Comparison of ENCODE assay signal across 14 cellular contexts in genomic region chr13:27038323-27038722, GRCh38.
A peak's percentile ranks its signal among the peaks of the same experiment; 100 is the strongest.
DNase-seq lines count a peak whose midpoint lies in the region; ATAC-seq and TF ChIP-seq lines count a peak whose summit lies in the region.
"Had no signal": no experiment of that assay in that cellular context is flagged by ENCODE, and none has a peak within 500 bp of the region (broad histone marks: within the 10 kb centered on the region; RNA-seq: fewer than 3 reads in every experiment).

No MANE protein-coding gene starts in this region.

- H3K27me3 Mint-ChIP-seq in stimulated activated naive CD8-positive, alpha-beta T cell treated with anti-CD3 and anti-CD28 coated beads, Interleukin-15, amount 100 ng/mL, for 72 hours, result peaks cover 34% of the 10 kb centered on the region

- H3K4me3 Mint-ChIP-seq in stimulated activated naive CD8-positive, alpha-beta T cell treated with anti-CD3 and anti-CD28 coated beads, Interleukin-15, amount 100 ng/mL, for 72 hours, result no peak overlapping the region
- H3K4me3 Mint-ChIP-seq: activated T-helper 17 cell treated with anti-CD3 and anti-CD28 coated beads, Interleukin-2, amount 50 U/mL, for 72 hours; CD8-positive, alpha-beta memory T cell; H9 had no signal

- no peak for ATAC-seq in stimulated activated naive CD8-positive, alpha-beta T cell treated with anti-CD3 and anti-CD28 coated beads, Interleukin-15, amount 100 ng/mL, for 72 hours
- ATAC-seq: activated T-helper 17 cell treated with anti-CD3 and anti-CD28 coated beads, Interleukin-2, amount 50 U/mL, for 72 hours had no signal

- no peak for TF ChIP-seq RAD21 in SK-N-SH (IDR thresholded peaks at IDR 0.05; ENCODE audit: low read length)

- WGBS in GM23248 (ENCODE audit: low coverage in 1 of 2, low lambda C conversion rate in 2 of 2, missing lambda C conversion rate in 2 of 2), 2 experiments, result 52 to 59% methylated on average over 5 of the region's 5 CpGs
- 77% methylated on average over 5 of the region's 5 CpGs for WGBS in SK-N-SH (ENCODE audit: low lambda C conversion rate)

- H3K9ac ChIP-seq in GM23248 (no peak overlapping the region), SK-N-SH (no peak overlapping the region)

- TF ChIP-seq CTCF in SK-N-SH (IDR thresholded peaks at IDR 0.05), result no peak

- no peaks in the 10 kb centered on the region for H3K79me2 ChIP-seq in GM23248 (ENCODE audit: insufficient read depth)
- H3K79me2 ChIP-seq in SK-N-SH (ENCODE audit: insufficient read depth), result no peaks in the 10 kb centered on the region

- H3K4me2 ChIP-seq in GM23248 (ENCODE audit: unreplicated experiment) (peak overlapping the region; percentile 20), SK-N-SH (no peak overlapping the region)

- H4K20me1 ChIP-seq in GM23248 (ENCODE audit: insufficient read depth), result no peaks in the 10 kb centered on the region
- no peaks in the 10 kb centered on the region for H4K20me1 ChIP-seq in SK-N-SH (ENCODE audit: insufficient read depth)

- H3K36me3 ChIP-seq in GM23248 (ENCODE audit: low read depth) (no peaks in the 10 kb centered on the region), SK-N-SH (replicated peaks in 1 of 2; ENCODE audit: control insufficient read depth in 1 of 2, insufficient read depth in 2 of 2, low read length in 1 of 2) (no peaks in the 10 kb centered on the region)

- H3K4me1 ChIP-seq in GM23248 (ENCODE audit: insufficient read depth), result peaks cover 38% of the 10 kb centered on the region
- H3K4me1 ChIP-seq in SK-N-SH (ENCODE audit: control insufficient read depth in 1 of 2, insufficient read depth in 2 of 2, low read depth in 1 of 2, low read length in 1 of 2), result peaks cover 4 to 15% of the 10 kb centered on the region in 2 experiments; a peak in 2 of 4 replicates

- no peaks in the 10 kb centered on the region for H3K9me3 Mint-ChIP-seq in stimulated activated naive CD8-positive, alpha-beta T cell treated with anti-CD3 and anti-CD28 coated beads, Interleukin-15, amount 100 ng/mL, for 72 hours
- H3K9me3 Mint-ChIP-seq: activated T-helper 17 cell treated with anti-CD3 and anti-CD28 coated beads, Interleukin-2, amount 50 U/mL, for 72 hours; H9 had no signal

- no peaks in the 10 kb centered on the region for H3K27me3 ChIP-seq in GM23248 (replicated peaks; ENCODE audit: insufficient read depth)
- H3K27me3 ChIP-seq in SK-N-SH (ENCODE audit: insufficient read depth), result no peaks in the 10 kb centered on the region

- DNase-seq in GM23248 (peak; percentile 87), SK-N-SH (no peak), fibroblast of peridontal ligament (ENCODE audit: extremely low read depth) (peak; percentile 61), renal cortical epithelial cell (ENCODE audit: low read depth) (peak; percentile 67), NCI-H524 (lab: John Stamatoyannopoulos, UW) (no peak), NCI-H2081 treated with DMSO at 0.1 percent for 48 hours (lab: John Stamatoyannopoulos, UW) (no peak), HuH-7.5 (ENCODE audit: low spot score) (no peak)
- DNase-seq in stimulated activated naive CD8-positive, alpha-beta T cell treated with anti-CD3 and anti-CD28 coated beads, Interleukin-15, amount 100 ng/mL, for 72 hours, result no peak
- DNase-seq: CD8-positive, alpha-beta memory T cell; H9; MV-4-11; NCI-H526 had no signal

- H3K4me1 Mint-ChIP-seq in stimulated activated naive CD8-positive, alpha-beta T cell treated with anti-CD3 and anti-CD28 coated beads, Interleukin-15, amount 100 ng/mL, for 72 hours, result peaks cover 21% of the 10 kb centered on the region

- H3F3A ChIP-seq in GM23248 (ENCODE audit: insufficient read depth) (peaks cover 15% of the 10 kb centered on the region), SK-N-SH (replicated peaks; ENCODE audit: insufficient read depth) (peaks cover 11% of the 10 kb centered on the region)

- no peak overlapping the region for H3K4me3 ChIP-seq in GM23248
- no peak overlapping the region for H3K4me3 ChIP-seq in SK-N-SH (ENCODE audit: low read depth in 2 of 2, low read length in 1 of 2)
- H3K4me3 ChIP-seq: skin epidermis had no signal

- no peaks in the 10 kb centered on the region for H3K9me2 ChIP-seq in GM23248 (ENCODE audit: insufficient read depth)
- no peaks in the 10 kb centered on the region for H3K9me2 ChIP-seq in SK-N-SH

- H2AFZ ChIP-seq in GM23248, result no peak overlapping the region
- no peak overlapping the region; the same call in 1 of the 2 replicates for H2AFZ ChIP-seq in SK-N-SH (ENCODE audit: low read depth)

- H3K27ac Mint-ChIP-seq in stimulated activated naive CD8-positive, alpha-beta T cell treated with anti-CD3 and anti-CD28 coated beads, Interleukin-15, amount 100 ng/mL, for 72 hours, result peak overlapping the region in 1 of 2 donors; percentile 29
- H3K27ac Mint-ChIP-seq: activated T-helper 17 cell treated with anti-CD3 and anti-CD28 coated beads, Interleukin-2, amount 50 U/mL, for 72 hours; CD8-positive, alpha-beta memory T cell; H9 had no signal

- POLR2A ChIA-PET in SK-N-SH (lab: Yijun Ruan, JAX), result no interaction called here

- H3K27ac ChIP-seq in GM23248 (no peak overlapping the region), SK-N-SH (ENCODE audit: low read depth in 2 of 2, low read length in 1 of 2) (no peak overlapping the region)
- H3K27ac ChIP-seq: skin epidermis had no signal

- no peak for TF ChIP-seq EP300 in SK-N-SH (IDR thresholded peaks at IDR 0.05; ENCODE audit: borderline replicate concordance in 1 of 2, low read depth in 1 of 2, low read length in 1 of 2)

- H3K9me3 ChIP-seq in GM23248 (ENCODE audit: low read depth) (no peaks in the 10 kb centered on the region), SK-N-SH (no peaks in the 10 kb centered on the region)

- in situ Hi-C loops in GM23248 (cut with MboI), result no loop called here

- CTCF ChIA-PET in SK-N-SH (lab: Yijun Ruan, JAX), result interaction anchor here (0.6 kb wide), 1 partner anchor 321 kb away, joined by 3 read pairs; no protein-coding TSS in a partner anchor

TF ChIP-seq in SK-N-SH, 30 proteins besides CTCF, POLR2A, EP300 and RAD21 (continues in another document):
- no peak for TF ChIP-seq EZH2phosphoT487 (IDR thresholded peaks at IDR 0.05; ENCODE audit: borderline replicate concordance, low read depth)
- TF ChIP-seq NRF1 (IDR thresholded peaks at IDR 0.05; ENCODE audit: low read depth, low read length), result no peak
- TF ChIP-seq ELF1 (IDR thresholded peaks at IDR 0.05), result no peak
- no peak for TF ChIP-seq FOXJ3 (CRISPR knock-in tag; IDR thresholded peaks at IDR 0.05)
- TF ChIP-seq, protein P1, sequence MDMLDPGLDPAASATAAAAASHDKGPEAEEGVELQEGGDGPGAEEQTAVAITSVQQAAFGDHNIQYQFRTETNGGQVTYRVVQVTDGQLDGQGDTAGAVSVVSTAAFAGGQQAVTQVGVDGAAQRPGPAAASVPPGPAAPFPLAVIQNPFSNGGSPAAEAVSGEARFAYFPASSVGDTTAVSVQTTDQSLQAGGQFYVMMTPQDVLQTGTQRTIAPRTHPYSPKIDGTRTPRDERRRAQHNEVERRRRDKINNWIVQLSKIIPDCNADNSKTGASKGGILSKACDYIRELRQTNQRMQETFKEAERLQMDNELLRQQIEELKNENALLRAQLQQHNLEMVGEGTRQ (IDR thresholded peaks at IDR 0.05; ENCODE audit: borderline replicate concordance, low read depth, low read length), result no peak
- 0 out of 2 replicates have a peak, but pooled peaks have one; percentile 28 for TF ChIP-seq NFIC (IDR thresholded peaks at IDR 0.05; ENCODE audit: borderline replicate concordance)
- TF ChIP-seq YY1 (IDR thresholded peaks at IDR 0.05; ENCODE audit: low read depth), result no peak
- no peak for TF ChIP-seq MEF2A (IDR thresholded peaks at IDR 0.05; ENCODE audit: borderline replicate concordance, low read depth)
- no peak for TF ChIP-seq RXRA (IDR thresholded peaks at IDR 0.05; ENCODE audit: borderline replicate concordance, low read depth)
- TF ChIP-seq RCOR1 (IDR thresholded peaks at IDR 0.05; ENCODE audit: low read length), result no peak
- TF ChIP-seq TCF12 (IDR thresholded peaks at IDR 0.05), result peak; percentile 21; the same call in 1 of the 2 replicates
- TF ChIP-seq IRF3 (IDR thresholded peaks at IDR 0.05; ENCODE audit: low read depth, low read length), result no peak
- no peak for TF ChIP-seq SIN3A (IDR thresholded peaks at IDR 0.05; ENCODE audit: borderline replicate concordance, low read depth, low read length)
- TF ChIP-seq CHD2 (IDR thresholded peaks at IDR 0.05; ENCODE audit: low read length, partially characterized antibody), result no peak
- TF ChIP-seq MXI1 (IDR thresholded peaks at IDR 0.05; ENCODE audit: low read depth, low read length), result no peak
- TF ChIP-seq, protein P2, sequence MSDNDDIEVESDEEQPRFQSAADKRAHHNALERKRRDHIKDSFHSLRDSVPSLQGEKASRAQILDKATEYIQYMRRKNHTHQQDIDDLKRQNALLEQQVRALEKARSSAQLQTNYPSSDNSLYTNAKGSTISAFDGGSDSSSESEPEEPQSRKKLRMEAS (IDR thresholded peaks at IDR 0.05; ENCODE audit: low read depth), result peak; percentile 49; the same call in 1 of the 2 replicates
- no peak for TF ChIP-seq RFX5 (IDR thresholded peaks at IDR 0.05; ENCODE audit: low read length)
- TF ChIP-seq TEAD4 (IDR thresholded peaks at IDR 0.05; ENCODE audit: borderline replicate concordance, insufficient read depth), result no peak
- TF ChIP-seq ZBTB33 (IDR thresholded peaks at IDR 0.05; ENCODE audit: borderline replicate concordance, low read depth), result no peak

Comparison
In these comparisons a context has a peak if more than half of its experiments do, and no peak if none do; other contexts are left out.
1. DNase-seq: peak in GM23248 (single experiment), fibroblast of peridontal ligament (single experiment) and renal cortical epithelial cell (single experiment); none in SK-N-SH (single experiment), stimulated activated naive CD8-positive, alpha-beta T cell treated with anti-CD3 and anti-CD28 coated beads, Interleukin-15, amount 100 ng/mL, for 72 hours (0 of 2), NCI-H524 (0 of 2), NCI-H2081 treated with DMSO at 0.1 percent for 48 hours (single experiment) and HuH-7.5 (single experiment).